8 cellular contexts compared by ENCODE assay signal in genomic region chr3:56131976-56132590, GRCh38.
A peak's percentile ranks its signal among the peaks of the same experiment; 100 is the strongest.
DNase-seq lines count a peak whose midpoint lies in the region; ATAC-seq, FAIRE-seq and TF ChIP-seq lines count a peak whose summit lies in the region.

No MANE protein-coding gene starts in this region.

- peaks cover 66% of the 10 kb centered on the region for H3K4me1 Mint-ChIP-seq in osteocyte (ENCODE audit: unreplicated experiment)

- H3K27me3 ChIP-seq in H1 (replicated peaks in 1 of 4; ENCODE audit: control insufficient read depth in 3 of 4, extremely low read depth in 1 of 4, insufficient read depth in 3 of 4, low read length in 3 of 4), result peaks cover 0 to 1% (median 0%) of the 10 kb centered on the region in 4 experiments; a peak in 1 of 7 replicates

- H2BK12ac ChIP-seq in H1 (ENCODE audit: low read depth, low read length), result no peak overlapping the region

- H3K27ac ChIP-seq in H1 (ENCODE audit: low read depth, low read length), result no peak overlapping the region

- H2AFZ ChIP-seq in H1 (ENCODE audit: low read length), result no peak overlapping the region

- CTCF ChIA-PET in H1 (lab: Charles Lee; ENCODE audit: partially characterized antibody), result no interaction called here

- no peak overlapping the region for H3K4me3 ChIP-seq in H1 (ENCODE audit: extremely low read depth in 1 of 4, insufficient read depth in 2 of 4, low read depth in 3 of 4, low read length in 4 of 4)

- ATAC-seq in HG03342 (IDR thresholded peaks at IDR 0.05; ENCODE audit: unreplicated experiment) (no peak), GM18520 (IDR thresholded peaks at IDR 0.05; ENCODE audit: unreplicated experiment) (no peak)

- no peak overlapping the region for H3K4me2 ChIP-seq in H1 (ENCODE audit: insufficient read depth in 1 of 2, low read depth in 2 of 2, low read length in 2 of 2)

- peaks cover 0 to 5% (median 5%) of the 10 kb centered on the region in 4 experiments; a peak in 2 of 7 replicates for H3K4me1 ChIP-seq in H1 (replicated peaks in 1 of 4; ENCODE audit: control insufficient read depth in 3 of 4, insufficient read depth in 4 of 4, low read length in 3 of 4)

- H2BK5ac ChIP-seq in H1 (ENCODE audit: low read depth, low read length), result no peak overlapping the region

- POLR2A ChIA-PET in H1 (lab: Charles Lee; ENCODE audit: partially characterized antibody), result interaction anchor here (0.6 kb wide), 1 partner anchor 21 kb away, joined by 3 read pairs; no protein-coding TSS in a partner anchor

- no peaks in the 10 kb centered on the region for H3K9me3 Mint-ChIP-seq in osteocyte (ENCODE audit: unreplicated experiment)

- WGBS in H1 (ENCODE audit: extremely low coverage in 1 of 2, insufficient coverage in 1 of 2, insufficient read length in 1 of 2, insufficient replicate concordance in 2 of 2, low coverage in 1 of 2, low lambda C conversion rate in 2 of 2, missing lambda C conversion rate in 1 of 2), 2 experiments, result 81% methylated on average over 3 of the region's 3 CpGs; no CpG with 5 or more reads in 1 of the 2 experiments

- H2BK20ac ChIP-seq in H1 (ENCODE audit: low read length), result no peak overlapping the region

- no peak overlapping the region for H3K56ac ChIP-seq in H1 (replicated peaks; ENCODE audit: insufficient read length, low read depth, low read length)

- H3K27me3 Mint-ChIP-seq in osteocyte (ENCODE audit: unreplicated experiment), result no peaks in the 10 kb centered on the region

- H2AK5ac ChIP-seq in H1 (ENCODE audit: low read depth, low read length), result no peak overlapping the region

- H2BK120ac ChIP-seq in H1 (replicated peaks; ENCODE audit: low read depth, low read length), result no peak overlapping the region

- no peak overlapping the region for H3K9ac ChIP-seq in H1 (replicated peaks in 1 of 4; ENCODE audit: extremely low read depth in 1 of 4, low read depth in 3 of 4, low read length in 3 of 4)

- no peak for TF ChIP-seq CTCF in H1 (IDR thresholded peaks at IDR 0.05; ENCODE audit: control extremely low read depth in 1 of 3, insufficient read depth in 1 of 3, low read depth in 1 of 3, low read length in 3 of 3)
- TF ChIP-seq CTCF in osteocyte (IDR thresholded peaks at IDR 0.05), result no peak
- no peak for TF ChIP-seq CTCF in GM13977 (IDR thresholded peaks at IDR 0.05; ENCODE audit: extremely low read depth, insufficient read depth, missing control alignments)

- H3K14ac ChIP-seq in H1 (ENCODE audit: insufficient read length), result no peak overlapping the region

- TF ChIP-seq RAD21 in H1 (IDR thresholded peaks at IDR 0.05 in 1 of 2, conservative IDR thresholded peaks at IDR 0.05 in 1 of 2; ENCODE audit: low read depth in 2 of 2, low read length in 2 of 2), result no peak

- in situ Hi-C loops in GM13977 (cut with MboI; ENCODE audit: low pct_unique_long_range_greater_than_20kb, low sequenced_read_pairs, unreplicated experiment), result no loop called here

- peak overlapping the region; percentile 47 for H3K4me3 Mint-ChIP-seq in osteocyte (ENCODE audit: unreplicated experiment)

- no peak overlapping the region for H3K18ac ChIP-seq in H1 (ENCODE audit: extremely low read depth, low read length)

- no peak overlapping the region for H3K23ac ChIP-seq in H1 (ENCODE audit: insufficient read length)

- H4K5ac ChIP-seq in H1 (ENCODE audit: insufficient read length, low read depth, low read length), result no peak overlapping the region

- H4K8ac ChIP-seq in H1 (ENCODE audit: extremely low read depth, insufficient read depth, low read length), result no peak overlapping the region

- H3K79me2 ChIP-seq in H1 (ENCODE audit: control insufficient read depth in 1 of 2, insufficient read depth in 2 of 2, low read length in 2 of 2), result no peaks in the 10 kb centered on the region

- peak; percentile 13 for FAIRE-seq in H1 (lab: Jason Lieb, UNC)

- no peak for TF ChIP-seq POLR2A in H1 (IDR thresholded peaks at IDR 0.05; ENCODE audit: control extremely low read depth in 1 of 2, low read depth in 2 of 2, low read length in 2 of 2)

- H3K4ac ChIP-seq in H1 (replicated peaks; ENCODE audit: insufficient read length, low read depth, low read length), result no peak overlapping the region

- peak overlapping the region; percentile 90 for H3K27ac Mint-ChIP-seq in osteocyte (ENCODE audit: unreplicated experiment)

- H3K36me3 ChIP-seq in H1 (ENCODE audit: control insufficient read depth in 2 of 4, insufficient read depth in 4 of 4, low read length in 3 of 4), result no peaks in the 10 kb centered on the region

- no peak for TF ChIP-seq EP300 in H1 (IDR thresholded peaks at IDR 0.05; ENCODE audit: borderline replicate concordance in 1 of 2, low read depth in 2 of 2, low read length in 2 of 2)

- H3K9me3 ChIP-seq in H1 (ENCODE audit: insufficient read depth in 2 of 2, low read depth in 1 of 2, low read length in 1 of 2), result no peaks in the 10 kb centered on the region

- H3K23me2 ChIP-seq in H1 (ENCODE audit: low read depth, low read length), result no peaks in the 10 kb centered on the region

- DNase-seq in GM04503 (ENCODE audit: low read depth) (peak; percentile 83), NCI-H460 (ENCODE audit: extremely low read depth, low read depth) (peak; percentile 63), H1 (ENCODE audit: low read depth in 1 of 2, low spot score in 2 of 2) (no peak), osteocyte (ENCODE audit: extremely low spot score, unreplicated experiment) (no peak), NCI-H1436 (lab: John Stamatoyannopoulos, UW) (no peak), GM13977 (ENCODE audit: low spot score) (no peak)

- H3K36me3 Mint-ChIP-seq in osteocyte (ENCODE audit: unreplicated experiment), result peaks cover 5% of the 10 kb centered on the region

- no peaks in the 10 kb centered on the region for H3K79me1 ChIP-seq in H1 (ENCODE audit: low read depth, low read length)

- H4K20me1 ChIP-seq in H1 (replicated peaks in 1 of 2; ENCODE audit: control insufficient read depth in 1 of 2, insufficient read depth in 2 of 2, low read length in 2 of 2), result no peaks in the 10 kb centered on the region

- H2BK15ac ChIP-seq in H1 (ENCODE audit: low read length), result no peak overlapping the region

- no peak overlapping the region for H4K91ac ChIP-seq in H1 (replicated peaks; ENCODE audit: insufficient read length, low read length)

TF ChIP-seq in H1, 55 proteins besides CTCF, POLR2A, EP300 and RAD21:
- TF ChIP-seq CEBPB (IDR thresholded peaks at IDR 0.05; ENCODE audit: low read depth, low read length), result no peak
- TF ChIP-seq TCF12 (IDR thresholded peaks at IDR 0.05; ENCODE audit: low read depth, low read length), result no peak
- TF ChIP-seq TAF7 (optimal IDR thresholded peaks at IDR 0.05; ENCODE audit: borderline replicate concordance, low read depth, low read length), result no peak
- TF ChIP-seq E2F6 (IDR thresholded peaks at IDR 0.05), result no peak
- no peak for TF ChIP-seq RFX5 (IDR thresholded peaks at IDR 0.05; ENCODE audit: borderline replicate concordance, low read depth, low read length)
- TF ChIP-seq EZH2 (IDR thresholded peaks at IDR 0.05; ENCODE audit: low read depth, low read length, severe bottlenecking), result no peak
- no peak for TF ChIP-seq SIRT6 (IDR thresholded peaks at IDR 0.05; ENCODE audit: low read length)
- no peak for TF ChIP-seq ATF2 (IDR thresholded peaks at IDR 0.05; ENCODE audit: low read length)
- no peak for TF ChIP-seq TEAD4 (IDR thresholded peaks at IDR 0.05; ENCODE audit: low read depth, low read length)
- no peak for TF ChIP-seq HDAC6 (IDR thresholded peaks at IDR 0.05; ENCODE audit: low read depth, low read length)
- TF ChIP-seq USF2 (IDR thresholded peaks at IDR 0.05; ENCODE audit: low read length), result no peak
- no peak for TF ChIP-seq CBX5 (IDR thresholded peaks at IDR 0.05; ENCODE audit: low read depth, low read length)
- no peak for TF ChIP-seq BCL11A (IDR thresholded peaks at IDR 0.05; ENCODE audit: low read depth in 2 of 2, low read length in 2 of 2)
- no peak for TF ChIP-seq EGR1 (IDR thresholded peaks at IDR 0.05; ENCODE audit: borderline replicate concordance, low read depth, low read length)
- no peak for TF ChIP-seq SIX5 (IDR thresholded peaks at IDR 0.05; ENCODE audit: low read depth, low read length)
- no peak for TF ChIP-seq TBP (IDR thresholded peaks at IDR 0.05; ENCODE audit: low read depth, low read length)
- TF ChIP-seq CHD1 (IDR thresholded peaks at IDR 0.05; ENCODE audit: low read depth, low read length), result no peak
- no peak for TF ChIP-seq ASH2L (IDR thresholded peaks at IDR 0.05; ENCODE audit: low read length)
- no peak for TF ChIP-seq MAX (IDR thresholded peaks at IDR 0.05)

Comparison
In these comparisons a context has a peak if more than half of its experiments do, and no peak if none do; other contexts are left out.
1. DNase-seq: peak in GM04503 (single experiment) and NCI-H460 (single experiment); none in H1 (0 of 2), osteocyte (single experiment), NCI-H1436 (single experiment) and GM13977 (single experiment).